In the genomic region with DNA sequence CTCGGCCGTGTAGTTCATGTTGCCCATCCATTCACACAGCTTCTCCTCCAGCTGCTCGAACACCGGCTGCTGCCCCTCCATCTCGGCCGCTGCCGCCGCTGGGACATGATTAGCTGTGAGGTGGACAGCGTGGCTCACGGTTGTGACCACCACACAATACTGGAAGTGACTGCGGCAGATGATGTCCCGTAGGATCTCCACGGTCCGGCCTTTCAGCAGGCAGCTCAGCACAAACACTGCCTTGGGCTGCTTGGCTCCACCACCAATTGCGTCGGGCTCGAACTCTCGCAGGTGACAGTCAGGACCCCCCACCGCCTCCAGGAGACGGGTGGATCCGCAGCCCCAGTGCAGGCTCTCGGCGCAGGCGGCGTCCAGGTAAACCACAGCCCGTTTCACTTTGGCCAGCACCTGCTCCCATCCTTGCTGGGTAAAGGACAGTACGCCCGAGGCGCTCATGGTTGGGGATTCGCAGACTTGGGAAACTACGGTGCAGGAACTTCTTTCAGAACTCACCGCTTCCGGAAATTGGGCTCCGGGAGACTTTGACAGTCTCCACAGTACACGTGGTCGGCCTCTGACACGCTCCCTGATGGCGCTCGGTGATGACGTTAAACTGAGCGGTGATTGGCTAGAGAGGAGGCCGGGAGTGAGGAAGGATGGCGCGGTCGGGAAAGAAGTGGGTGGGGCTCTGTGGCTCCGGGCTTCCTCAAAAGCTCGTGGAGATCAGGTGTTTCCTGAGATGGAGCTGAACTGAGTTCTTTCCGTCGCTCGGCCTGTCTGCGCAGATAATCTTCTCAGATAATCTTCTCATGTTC, we compare ENCODE assay signal across 8 cellular contexts. TPM values are rescaled to one million over a fixed set of nuclear protein-coding genes. Genes with fewer than 3 reads are reported as not detected.
A peak's percentile ranks its signal among the peaks of the same experiment; 100 is the strongest.
DNase-seq lines count a peak whose midpoint lies in the region; ATAC-seq and TF ChIP-seq lines count a peak whose summit lies in the region.

Gene SCFD2, minus strand, starts transcription at position 576 of the 815 bp plus-strand sequence.

- H3K4me1 ChIP-seq in ascending aorta (peaks cover 4 to 25% of the 10 kb centered on the region in 2 donors), right cardiac atrium (ENCODE audit: control insufficient read depth, insufficient read depth, low read length) (no peaks in the 10 kb centered on the region), uterus (peaks cover 0 to 9% of the 10 kb centered on the region in 2 donors)

- DNase-seq in NCI-H187 treated with DMSO at 0.1 percent for 48 hours (lab: John Stamatoyannopoulos, UW) = peak; percentile 83
- DNase-seq in ascending aorta (ENCODE audit: low spot score in 2 of 2) = peak; percentile 95 to 99
- peak; percentile 97 to 99 (median 97) for DNase-seq in right cardiac atrium
- DNase-seq in pulmonary artery endothelial cell (ENCODE audit: low read depth, low spot score) = peak; percentile 91
- DNase-seq in uterus = peak; percentile 97 to 98

- intact Hi-C loops in T-helper 2 cell treated with Interferon-gamma antibody and Interleukin-4, amounts not matched to agents 100 ng/mL and 5 ng/mL, for 36 hours (cut with micrococcal nuclease) = loop anchor here (1.0 to 5.0 kb wide), 4 partner anchors 12 to 1523 kb away; partner anchors contain the start of genes CHIC2, DCUN1D4 and FIP1L1
- intact Hi-C loops in ascending aorta (cut with DNase I) = loop anchor here (1.0 to 10.0 kb wide), 6 partner anchors 12 to 1523 kb away; partner anchors contain the start of genes CHIC2, DCUN1D4, FIP1L1 and USP46
- intact Hi-C loops in right cardiac atrium (cut with DNase I) = no loop called here
- intact Hi-C loops in uterus (cut with DNase I; ENCODE audit: low total_unique reads) = no loop called here

- TF ChIP-seq CTCF in ascending aorta (IDR thresholded peaks at IDR 0.05) = no peak
- TF ChIP-seq CTCF in uterus (IDR thresholded peaks at IDR 0.05) = no peak

- H3K27me3 ChIP-seq in ascending aorta = no peaks in the 10 kb centered on the region
- no peaks in the 10 kb centered on the region for H3K27me3 ChIP-seq in right cardiac atrium (ENCODE audit: control insufficient read depth, insufficient read depth)
- no peaks in the 10 kb centered on the region for H3K27me3 ChIP-seq in uterus

- no peaks in the 10 kb centered on the region for H3K9me3 ChIP-seq in ascending aorta
- H3K9me3 ChIP-seq in right cardiac atrium (ENCODE audit: control insufficient read depth, low read length) = no peaks in the 10 kb centered on the region
- H3K9me3 ChIP-seq in uterus = no peaks in the 10 kb centered on the region

- WGBS in right cardiac atrium = under 1% methylated on average over 51 of the region's 51 CpGs

- ATAC-seq in GM18499 (IDR thresholded peaks at IDR 0.05; ENCODE audit: insufficient read depth, unreplicated experiment) (peak; percentile 91), HG02943 (IDR thresholded peaks at IDR 0.05; ENCODE audit: low read depth, unreplicated experiment) (peak; percentile 97), right cardiac atrium (peak; percentile 100)

- H3K27ac ChIP-seq in ascending aorta (peak within 1 kb of the TSS; percentile 30 to 53), right cardiac atrium (ENCODE audit: low read length) (no peak within 1 kb of the TSS), uterus (peak within 1 kb of the TSS; percentile 60 to 77)

- H3K4me3 ChIP-seq in ascending aorta (peak within 1 kb of the TSS; percentile 69 to 97), right cardiac atrium (ENCODE audit: low read length) (peak within 1 kb of the TSS; percentile 69), uterus (peak within 1 kb of the TSS; percentile 60 to 76)

- H3K36me3 ChIP-seq in ascending aorta (no peaks in the 10 kb centered on the region), uterus (no peaks in the 10 kb centered on the region)

- peak; percentile 16 to 39 for TF ChIP-seq POLR2A in uterus (IDR thresholded peaks at IDR 0.05)

RNA-seq across cellular contexts. Expression of gene SCFD2, which starts in this region (rescaled TPM):
- 31.3 and 33.3 TPM in 2 replicates for total RNA-seq in T-helper 2 cell treated with Interferon-gamma antibody and Interleukin-4, amounts not matched to agents 100 ng/mL and 5 ng/mL, for 36 hours
- 22.8 TPM for total RNA-seq in ascending aorta
- total RNA-seq in right cardiac atrium = 10 to 100 TPM in 3 of 4 donors, 1 to 10 TPM in 1; 7.9 to 11.1 (median 10.2) TPM
- 4.5 TPM for polyA plus RNA-seq in right cardiac atrium
- 20.8 and 36.4 TPM in 2 replicates for total RNA-seq in pulmonary artery endothelial cell
- 10 to 100 TPM; 19.6 to 36.2 (median 24.5) TPM for total RNA-seq in uterus

Comparison
In these comparisons a context has a peak if more than half of its experiments do, and no peak if none do; other contexts are left out.
1. intact Hi-C loops: an anchor here in T-helper 2 cell treated with Interferon-gamma antibody and Interleukin-4, amounts not matched to agents 100 ng/mL and 5 ng/mL, for 36 hours (1.0 to 5.0 kb wide) and ascending aorta (1.0 to 10.0 kb wide); none called in right cardiac atrium and uterus.